ENCODE assay signal across 1 cellular context in the genomic region with DNA sequence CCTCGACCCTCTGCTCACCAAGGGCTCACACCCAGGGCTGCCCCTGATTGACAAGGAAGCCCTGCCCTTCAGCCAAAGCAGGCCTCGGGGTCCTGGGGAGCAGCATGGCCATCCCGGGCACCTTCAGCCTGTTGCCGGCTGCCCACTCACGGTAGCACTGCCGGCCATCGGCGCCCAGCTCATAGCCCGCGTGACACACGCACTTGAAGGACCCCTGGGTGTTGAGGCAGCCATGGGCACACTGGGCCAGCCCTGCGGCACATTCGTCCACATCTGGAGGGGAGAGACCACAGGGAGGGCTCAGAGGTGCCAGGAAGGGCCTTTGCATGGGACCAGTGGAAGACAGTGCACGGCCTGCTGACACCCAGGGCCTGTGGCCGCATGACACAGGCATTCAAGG.
A peak's percentile ranks its signal among the peaks of the same experiment; 100 is the strongest.
TF ChIP-seq lines count a peak whose summit lies in the region.

No MANE protein-coding gene starts in this region.

TF ChIP-seq in HepG2, 621 proteins besides CTCF, POLR2A, EP300 and RAD21:
- TF ChIP-seq AGO2 (optimal IDR thresholded peaks at IDR 0.05; ENCODE audit: low read depth, low read length) = peak; percentile 51
- TF ChIP-seq, protein P1, sequence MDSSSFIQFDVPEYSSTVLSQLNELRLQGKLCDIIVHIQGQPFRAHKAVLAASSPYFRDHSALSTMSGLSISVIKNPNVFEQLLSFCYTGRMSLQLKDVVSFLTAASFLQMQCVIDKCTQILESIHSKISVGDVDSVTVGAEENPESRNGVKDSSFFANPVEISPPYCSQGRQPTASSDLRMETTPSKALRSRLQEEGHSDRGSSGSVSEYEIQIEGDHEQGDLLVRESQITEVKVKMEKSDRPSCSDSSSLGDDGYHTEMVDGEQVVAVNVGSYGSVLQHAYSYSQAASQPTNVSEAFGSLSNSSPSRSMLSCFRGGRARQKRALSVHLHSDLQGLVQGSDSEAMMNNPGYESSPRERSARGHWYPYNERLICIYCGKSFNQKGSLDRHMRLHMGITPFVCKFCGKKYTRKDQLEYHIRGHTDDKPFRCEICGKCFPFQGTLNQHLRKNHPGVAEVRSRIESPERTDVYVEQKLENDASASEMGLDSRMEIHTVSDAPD (CRISPR knock-in tag; IDR thresholded peaks at IDR 0.05) = no peak
